ENCODE assay signal across 21 cellular contexts in the genomic region with DNA sequence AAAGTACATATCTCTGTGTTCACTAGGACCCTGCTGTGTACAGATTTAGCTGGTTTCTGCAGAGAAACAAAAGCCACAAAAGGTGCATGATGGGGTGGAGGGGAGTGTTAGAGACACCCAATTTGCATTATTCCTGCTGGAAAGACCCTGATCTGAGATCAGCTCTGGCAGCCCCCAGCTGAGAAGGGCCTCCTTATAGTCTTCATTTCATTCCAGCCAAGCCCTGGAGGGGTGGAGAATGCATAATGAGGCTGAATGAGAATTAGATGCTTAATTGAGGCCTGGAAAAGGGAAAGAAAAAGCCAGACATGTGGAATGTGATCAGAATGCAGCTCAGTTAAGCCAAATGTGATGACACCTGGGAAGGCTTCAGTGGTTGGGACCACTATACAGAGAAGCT.
"Had no signal": no experiment of that assay in that cellular context is flagged by ENCODE, and none has a peak within 500 bp of the region (broad histone marks: within the 10 kb centered on the region; RNA-seq: fewer than 3 reads in every experiment).

No MANE protein-coding gene starts in this region.

- H3K4me1 Mint-ChIP-seq: activated CD4-positive, alpha-beta T cell treated with anti-CD3 and anti-CD28 coated beads, Interleukin-2, amount 10 ng/mL, durations not matched to agents 24 days and 14 days had no signal

- H3K4me3 ChIP-seq: esophagus squamous epithelium, right atrium auricular region, transverse colon, vagina had no signal

- H3K36me3 Mint-ChIP-seq: natural killer cell treated with Interleukin-12 subunit alpha and Interleukin-12 subunit beta and Interleukin-15 and Interleukin-18, amount 100 ng/mL, for 72 hours had no signal

- FAIRE-seq: endothelial cell of umbilical vein had no signal

- H3K27ac Mint-ChIP-seq: activated CD4-positive, alpha-beta T cell treated with anti-CD3 and anti-CD28 coated beads, Interleukin-2, amount 10 ng/mL, durations not matched to agents 24 days and 14 days; activated CD8-positive, alpha-beta T cell treated with anti-CD3 and anti-CD28 coated beads for 36 hours; activated naive CD4-positive, alpha-beta T cell treated with anti-CD3 and anti-CD28 coated beads for 36 hours; natural killer cell treated with Interleukin-12 subunit alpha and Interleukin-12 subunit beta and Interleukin-15 and Interleukin-18, amount 100 ng/mL, for 72 hours; stimulated activated naive CD8-positive, alpha-beta T cell treated with anti-CD3 and anti-CD28 coated beads, Interleukin-15, Interleukin-2, amounts not matched to agents 100 ng/mL and 50 ng/mL, for 24 hours had no signal

- H3K9me3 ChIP-seq: esophagus squamous epithelium, right atrium auricular region, transverse colon, vagina had no signal

- H3K27me3 Mint-ChIP-seq: activated CD4-positive, alpha-beta T cell treated with anti-CD3 and anti-CD28 coated beads, Interleukin-2, amount 10 ng/mL, durations not matched to agents 24 days and 14 days; activated CD8-positive, alpha-beta T cell treated with anti-CD3 and anti-CD28 coated beads for 36 hours; progenitor cell of endocrine pancreas; stimulated activated naive CD8-positive, alpha-beta T cell treated with anti-CD3 and anti-CD28 coated beads, Interleukin-15, Interleukin-2, amounts not matched to agents 100 ng/mL and 50 ng/mL, for 24 hours had no signal

- H3K4me1 ChIP-seq: esophagus squamous epithelium, right atrium auricular region, transverse colon, vagina had no signal

- H3K27ac ChIP-seq: esophagus squamous epithelium, right atrium auricular region, transverse colon, vagina had no signal

- H3K27me3 ChIP-seq: esophagus squamous epithelium, right atrium auricular region, transverse colon, vagina had no signal

- ATAC-seq: activated CD8-positive, alpha-beta T cell treated with anti-CD3 and anti-CD28 coated beads for 36 hours; activated T-cell treated with anti-CD3 and anti-CD28 coated beads, Interleukin-2, amount 50 U/mL, for 4 hours; left cardiac atrium; natural killer cell treated with Interleukin-12 subunit alpha and Interleukin-12 subunit beta and Interleukin-15 and Interleukin-18, amount 100 ng/mL, for 72 hours had no signal

- H3K4me3 Mint-ChIP-seq: activated CD4-positive, alpha-beta T cell treated with anti-CD3 and anti-CD28 coated beads, Interleukin-2, amount 10 ng/mL, durations not matched to agents 24 days and 14 days; activated CD8-positive, alpha-beta T cell treated with anti-CD3 and anti-CD28 coated beads for 36 hours; activated naive CD4-positive, alpha-beta T cell treated with anti-CD3 and anti-CD28 coated beads for 36 hours; activated T-cell treated with anti-CD3 and anti-CD28 coated beads, Interleukin-2, amount 50 U/mL, for 4 hours; natural killer cell treated with Interleukin-12 subunit alpha and Interleukin-12 subunit beta and Interleukin-15 and Interleukin-18, amount 100 ng/mL, for 72 hours; stimulated activated naive CD8-positive, alpha-beta T cell treated with anti-CD3 and anti-CD28 coated beads, Interleukin-15, Interleukin-2, amounts not matched to agents 100 ng/mL and 50 ng/mL, for 24 hours had no signal

- DNase-seq: activated CD4-positive, alpha-beta T cell treated with anti-CD3 and anti-CD28 coated beads, Interleukin-2, amount 10 ng/mL, durations not matched to agents 24 days and 14 days; activated CD8-positive, alpha-beta memory T cell treated with anti-CD3 and anti-CD28 coated beads, Interleukin-2, amount 50 U/mL, for 4 hours; activated CD8-positive, alpha-beta T cell treated with anti-CD3 and anti-CD28 coated beads for 36 hours; activated naive CD4-positive, alpha-beta T cell treated with anti-CD3 and anti-CD28 coated beads for 36 hours; activated T-cell treated with anti-CD3 and anti-CD28 coated beads, Interleukin-2, amount 50 U/mL, for 4 hours; cortex of kidney; effector CD8-positive, alpha-beta T cell; esophagus squamous epithelium; left cardiac atrium; mesenchymal stem cell; stimulated activated CD4-positive, alpha-beta T cell treated with anti-CD3 and anti-CD28 coated beads, Interleukin-12 subunit alpha, Interleukin-12 subunit beta, amount 100 ng/mL, for 4 hours; stimulated activated CD4-positive, alpha-beta T cell treated with anti-CD3 and anti-CD28 coated beads, Interleukin-1b, Interleukin-23, amount 100 ng/mL, for 48 hours; T-helper 1 cell; T-helper 9 cell; transverse colon had no signal

- H3K36me3 ChIP-seq: esophagus squamous epithelium, right atrium auricular region, transverse colon, vagina had no signal

- H3K9me3 Mint-ChIP-seq: activated CD8-positive, alpha-beta T cell treated with anti-CD3 and anti-CD28 coated beads for 36 hours; activated T-cell treated with anti-CD3 and anti-CD28 coated beads, Interleukin-2, amount 50 U/mL, for 4 hours; natural killer cell treated with Interleukin-12 subunit alpha and Interleukin-12 subunit beta and Interleukin-15 and Interleukin-18, amount 100 ng/mL, for 72 hours; stimulated activated naive CD8-positive, alpha-beta T cell treated with anti-CD3 and anti-CD28 coated beads, Interleukin-15, Interleukin-2, amounts not matched to agents 100 ng/mL and 50 ng/mL, for 24 hours had no signal
